ENCODE assay signal across 4 cellular contexts in the genomic region with DNA sequence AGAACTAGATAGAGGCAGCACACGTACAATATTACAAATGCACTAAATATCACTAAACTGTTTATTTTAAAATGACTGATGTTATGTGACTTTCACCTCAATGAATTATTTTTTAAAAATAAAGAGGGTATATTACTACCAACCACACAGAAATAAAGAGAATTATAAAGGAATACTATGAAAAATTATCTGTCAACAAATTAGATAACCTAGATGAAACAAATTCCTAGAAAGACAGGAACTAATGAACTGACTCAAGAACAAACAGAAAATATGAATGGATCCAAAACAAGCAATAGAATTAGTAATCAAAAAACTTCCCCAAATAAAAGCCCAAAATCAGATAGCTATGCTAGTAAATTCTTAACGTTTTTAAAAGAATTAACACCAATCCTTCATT.
TF ChIP-seq lines count a peak whose summit lies in the region.

No MANE protein-coding gene starts in this region.

TF ChIP-seq in SK-N-SH treated with all-trans-retinoic acid at 6 μM for 48 hours, 23 proteins besides CTCF, POLR2A, EP300 and RAD21:
- no peak for TF ChIP-seq PPARA (CRISPR knock-in tag; IDR thresholded peaks at IDR 0.05; ENCODE audit: borderline replicate concordance)
- no peak for TF ChIP-seq ESRRG (CRISPR knock-in tag; IDR thresholded peaks at IDR 0.05)
- TF ChIP-seq TOX (CRISPR knock-in tag; IDR thresholded peaks at IDR 0.05; ENCODE audit: borderline replicate concordance) = no peak
- 0 out of 2 replicates have a peak, but pooled peaks have one; percentile 22 for TF ChIP-seq BACH2 (CRISPR knock-in tag; IDR thresholded peaks at IDR 0.05; ENCODE audit: borderline replicate concordance)

TF ChIP-seq in SK-N-SH, 30 proteins besides CTCF, POLR2A, EP300 and RAD21:
- TF ChIP-seq FOXM1 (IDR thresholded peaks at IDR 0.05; ENCODE audit: low read depth) (no peak), CHD2 (IDR thresholded peaks at IDR 0.05; ENCODE audit: low read length, partially characterized antibody) (no peak), ELF1 (IDR thresholded peaks at IDR 0.05) (no peak), YY1 (IDR thresholded peaks at IDR 0.05; ENCODE audit: low read depth) (no peak), TAF1 (IDR thresholded peaks at IDR 0.05; ENCODE audit: borderline replicate concordance, low read depth, low read length) (no peak)
TF ChIP-seq in SK-N-SH: peak in this region for 0.

TF ChIP-seq in HEK293, 187 proteins besides CTCF, POLR2A, EP300 and RAD21:
- TF ChIP-seq ZNF600 (tag by site-specific recombination; IDR thresholded peaks at IDR 0.05) = no peak
- TF ChIP-seq, protein P1, sequence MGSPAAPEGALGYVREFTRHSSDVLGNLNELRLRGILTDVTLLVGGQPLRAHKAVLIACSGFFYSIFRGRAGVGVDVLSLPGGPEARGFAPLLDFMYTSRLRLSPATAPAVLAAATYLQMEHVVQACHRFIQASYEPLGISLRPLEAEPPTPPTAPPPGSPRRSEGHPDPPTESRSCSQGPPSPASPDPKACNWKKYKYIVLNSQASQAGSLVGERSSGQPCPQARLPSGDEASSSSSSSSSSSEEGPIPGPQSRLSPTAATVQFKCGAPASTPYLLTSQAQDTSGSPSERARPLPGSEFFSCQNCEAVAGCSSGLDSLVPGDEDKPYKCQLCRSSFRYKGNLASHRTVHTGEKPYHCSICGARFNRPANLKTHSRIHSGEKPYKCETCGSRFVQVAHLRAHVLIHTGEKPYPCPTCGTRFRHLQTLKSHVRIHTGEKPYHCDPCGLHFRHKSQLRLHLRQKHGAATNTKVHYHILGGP (tag by site-specific recombination; IDR thresholded peaks at IDR 0.05) = peak; percentile 82
- TF ChIP-seq ZNF621 (tag by site-specific recombination; IDR thresholded peaks at IDR 0.05) = no peak
- TF ChIP-seq ZNF473 (tag by site-specific recombination; IDR thresholded peaks at IDR 0.05) = no peak
- TF ChIP-seq ZNF501 (tag by site-specific recombination; IDR thresholded peaks at IDR 0.05) = no peak
- TF ChIP-seq ZNF48 (tag by site-specific recombination; IDR thresholded peaks at IDR 0.05) = no peak

TF ChIP-seq in K562, 482 proteins besides CTCF, POLR2A, EP300 and RAD21:
- TF ChIP-seq POLR3A (IDR thresholded peaks at IDR 0.05; ENCODE audit: borderline replicate concordance, extremely low read depth, insufficient read depth, insufficient read length) (no peak), POLR2H (tag; IDR thresholded peaks at IDR 0.05; ENCODE audit: low read depth) (peak; percentile 61; the same call in 1 of the 2 replicates), MCM3 (IDR thresholded peaks at IDR 0.05) (no peak), SAFB2 (IDR thresholded peaks at IDR 0.05; ENCODE audit: borderline replicate concordance, low read depth, low read length, severe bottlenecking) (peak; percentile 67)
TF ChIP-seq in K562: peak in this region for 2.
